ENCODE assay signal across 12 cellular contexts in the genomic region with DNA sequence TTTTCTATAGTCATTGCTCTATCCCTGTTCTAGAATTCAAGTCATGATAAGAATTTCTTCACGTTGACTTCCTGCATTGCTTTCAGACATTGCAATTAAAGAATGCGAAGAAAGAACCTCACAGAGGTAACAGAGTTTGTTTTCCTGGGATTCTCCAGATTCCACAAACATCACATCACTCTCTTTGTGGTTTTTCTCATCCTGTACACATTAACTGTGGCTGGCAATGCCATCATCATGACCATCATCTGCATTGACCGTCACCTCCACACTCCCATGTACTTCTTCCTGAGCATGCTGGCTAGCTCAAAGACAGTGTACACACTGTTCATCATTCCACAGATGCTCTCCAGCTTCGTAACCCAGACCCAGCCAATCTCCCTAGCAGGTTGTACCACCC. TPM values are rescaled to one million over a fixed set of nuclear protein-coding genes. Genes with fewer than 3 reads are reported as not detected.
DNase-seq lines count a peak whose midpoint lies in the region; ATAC-seq, FAIRE-seq and TF ChIP-seq lines count a peak whose summit lies in the region.
"Had no signal": no experiment of that assay in that cellular context is flagged by ENCODE, and none has a peak within 500 bp of the region (broad histone marks: within the 10 kb centered on the region; RNA-seq: fewer than 3 reads in every experiment).

No MANE protein-coding gene starts in this region.

- in situ Hi-C loops in ACHN (cut with HindIII; ENCODE audit: low pct_ligation_motif_present, low pct_unique_long_range_greater_than_20kb, low sequenced_read_pairs), result no loop called here

- no peaks in the 10 kb centered on the region for H3K27me3 ChIP-seq in body of pancreas

- no peaks in the 10 kb centered on the region for H3K9me3 ChIP-seq in body of pancreas

- H3K27ac ChIP-seq in body of pancreas, result peak overlapping the region in 2 of 4 donors; percentile 21 to 42

- FAIRE-seq in HTR-8/SVneo (lab: Jason Lieb, UNC), result peak; percentile 96

- TF ChIP-seq CTCF in body of pancreas (IDR thresholded peaks at IDR 0.05), result no peak

- 28 to 39% methylated on average over 4 of the region's 4 CpGs for WGBS in body of pancreas, 2 donors

- H3K4me3 ChIP-seq in body of pancreas, result no peak overlapping the region

- peak; percentile 99 for DNase-seq in ACHN
- peak; percentile 48 for DNase-seq in HTR-8/SVneo (ENCODE audit: insufficient read length, low spot score)
- DNase-seq in body of pancreas, result no peak
- DNase-seq in iPS-NIHi7 (ENCODE audit: extremely low spot score), result peak; percentile 13
- no peak for DNase-seq in ecto neural progenitor cell (ENCODE audit: low spot score)
- DNase-seq in C1 segment of cervical spinal cord (lab: John Stamatoyannopoulos, UW), result no peak
- no peak for DNase-seq in NK-92 treated with Interleukin-12 subunit alpha and Interleukin-12 subunit beta, amount 100 ng/mL, for 24 hours (lab: John Stamatoyannopoulos, UW)
- DNase-seq: activated CD4-positive, alpha-beta T cell treated with anti-CD3 and anti-CD28 coated beads, Interleukin-2, amount 50 U/mL, for 48 hours; NCI-H2081 treated with DMSO at 0.1 percent for 48 hours had no signal

- H3K4me1 ChIP-seq in body of pancreas, result no peaks in the 10 kb centered on the region

- intact Hi-C loops in body of pancreas (cut with DNase I), result no loop called here

- ATAC-seq in body of pancreas (peak; percentile 65), HG03135 (IDR thresholded peaks at IDR 0.05; ENCODE audit: unreplicated experiment) (no peak)

- no peak for TF ChIP-seq POLR2A in body of pancreas (IDR thresholded peaks at IDR 0.05)

- H3K36me3 ChIP-seq in body of pancreas (replicated peaks in 1 of 2; ENCODE audit: insufficient read depth in 1 of 2, low read depth in 2 of 2), result no peaks in the 10 kb centered on the region

RNA-seq across cellular contexts. Expression of gene APCS, which starts 10.6 kb away (rescaled TPM):
- total RNA-seq in body of pancreas, result 1 to 10 TPM in 1 of 2 donors, under 1 TPM in 1; 0.99 to 4.2 TPM
- total RNA-seq: mononuclear cell, SK-MEL-5 had no signal

Comparison
In these comparisons a context has a peak if more than half of its experiments do, and no peak if none do; other contexts are left out.
1. DNase-seq: peak in ACHN (single experiment), HTR-8/SVneo (single experiment) and iPS-NIHi7 (single experiment); none in body of pancreas (0 of 4), ecto neural progenitor cell (single experiment), C1 segment of cervical spinal cord (0 of 14) and NK-92 treated with Interleukin-12 subunit alpha and Interleukin-12 subunit beta, amount 100 ng/mL, for 24 hours (single experiment).